Comparison of ENCODE assay signal across 16 cellular contexts in genomic region chr3:113231391-113231790, GRCh38. TPM values are rescaled to one million over a fixed set of nuclear protein-coding genes. Genes with fewer than 3 reads are reported as not detected.
DNase-seq lines count a peak whose midpoint lies in the region; TF ChIP-seq lines count a peak whose summit lies in the region.
"Had no signal": no experiment of that assay in that cellular context is flagged by ENCODE, and none has a peak within 500 bp of the region (broad histone marks: within the 10 kb centered on the region; RNA-seq: fewer than 3 reads in every experiment).

No MANE protein-coding gene starts in this region.

- WGBS in sigmoid colon, 2 donors = 90 to 91% methylated on average over 1 of the region's 1 CpG

- TF ChIP-seq CTCF in fibroblast of mammary gland (conservative IDR thresholded peaks at IDR 0.05; ENCODE audit: control insufficient read depth, insufficient read depth, low read depth, low read length) = no peak
- TF ChIP-seq CTCF in sigmoid colon (IDR thresholded peaks at IDR 0.05) = no peak

- H3K4me1 ChIP-seq in SJCRH30 (peaks cover 82% of the 10 kb centered on the region), sigmoid colon (peaks cover 0 to 95% (median 77%) of the 10 kb centered on the region in 4 donors)
- H3K4me1 ChIP-seq: adrenal gland, Caco-2 had no signal

- peak overlapping the region; percentile 97 for H3K27ac ChIP-seq in SJCRH30
- peak overlapping the region; percentile 56 to 69 (median 65) for H3K27ac ChIP-seq in sigmoid colon
- H3K27ac ChIP-seq: adrenal gland had no signal

- no peak for TF ChIP-seq POLR2A in sigmoid colon (IDR thresholded peaks at IDR 0.05)

- no peak overlapping the region for H3K4me3 ChIP-seq in SJCRH30
- H3K4me3 ChIP-seq in fibroblast of mammary gland (ENCODE audit: control insufficient read depth, low read depth, low read length) = no peak overlapping the region
- H3K4me3 ChIP-seq in sigmoid colon = no peak overlapping the region
- H3K4me3 ChIP-seq: adrenal gland had no signal

- H3K27me3 ChIP-seq in SJCRH30 (no peaks in the 10 kb centered on the region), sigmoid colon (no peaks in the 10 kb centered on the region)
- H3K27me3 ChIP-seq: adrenal gland had no signal

- intact Hi-C loops in sigmoid colon (cut with DNase I) = no loop called here

- DNase-seq in ELR (ENCODE audit: low read depth) = peak; percentile 91
- DNase-seq in SJCRH30 = peak in 1 of 2 experiments; percentile 60
- DNase-seq in fibroblast of mammary gland (ENCODE audit: low read depth) = peak; percentile 90
- no peak for DNase-seq in sigmoid colon
- no peak for DNase-seq in 8988T
- DNase-seq in superior temporal gyrus (ENCODE audit: extremely low spot score) = no peak
- DNase-seq in T-helper 2 cell = no peak
- no peak for DNase-seq in T1000 (lab: John Stamatoyannopoulos, UW)
- DNase-seq: activated CD8-positive, alpha-beta memory T cell treated with anti-CD3 and anti-CD28 coated beads, Interleukin-2, amount 10 ng/mL, durations not matched to agents 7 days and 5 days; adrenal gland; Caco-2; immature natural killer cell; KG1; stimulated activated CD4-positive, alpha-beta T cell treated with anti-CD3 and anti-CD28 coated beads, Interleukin-12 subunit alpha, Interleukin-12 subunit beta, amount 100 ng/mL, for 4 hours; stimulated activated CD8-positive, alpha-beta memory T cell treated with anti-CD3 and anti-CD28 coated beads, Interleukin-4, amount 100 ng/mL, for 48 hours; T-helper 9 cell had no signal

- H3K36me3 ChIP-seq in SJCRH30 (no peaks in the 10 kb centered on the region), sigmoid colon (peaks cover 0 to 7% (median 0%) of the 10 kb centered on the region in 4 donors)
- H3K36me3 ChIP-seq: adrenal gland had no signal

- TF ChIP-seq EP300 in sigmoid colon (IDR thresholded peaks at IDR 0.05) = no peak

- H3K9me3 ChIP-seq in SJCRH30 (replicated peaks) = no peaks in the 10 kb centered on the region
- H3K9me3 ChIP-seq in sigmoid colon = no peaks in the 10 kb centered on the region
- H3K9me3 ChIP-seq: adrenal gland, Caco-2 had no signal

RNA-seq across cellular contexts. Expression of gene BOC, which starts 20.0 kb away (rescaled TPM):
- total RNA-seq in SJCRH30 (2014; rRNA removed; shearing (Covaris generic)) = 13.4 and 15.3 TPM in 2 replicates
- total RNA-seq in sigmoid colon = 100 to 1,000 TPM in 2 of 4 donors, 10 to 100 TPM in 2; 80.3 to 122 (median 103) TPM
- 10 to 100 TPM in 1 of 3 donors, 1 to 10 TPM in 2; 1.6 to 10.6 (median 4.2) TPM for polyA plus RNA-seq in sigmoid colon
- total RNA-seq: activated CD8-positive, alpha-beta memory T cell treated with anti-CD3 and anti-CD28 coated beads, Interleukin-2, amount 10 ng/mL, durations not matched to agents 7 days and 5 days had no signal
- polyA plus RNA-seq: immature natural killer cell had no signal

Comparison
In these comparisons a context has a peak if more than half of its experiments do, and no peak if none do; other contexts are left out.
1. DNase-seq: peak in ELR (single experiment) and fibroblast of mammary gland (single experiment); none in sigmoid colon (single experiment), 8988T (single experiment), superior temporal gyrus (single experiment), T-helper 2 cell (0 of 5) and T1000 (single experiment).